ENCODE assay signal across 20 cellular contexts in the genomic region with DNA sequence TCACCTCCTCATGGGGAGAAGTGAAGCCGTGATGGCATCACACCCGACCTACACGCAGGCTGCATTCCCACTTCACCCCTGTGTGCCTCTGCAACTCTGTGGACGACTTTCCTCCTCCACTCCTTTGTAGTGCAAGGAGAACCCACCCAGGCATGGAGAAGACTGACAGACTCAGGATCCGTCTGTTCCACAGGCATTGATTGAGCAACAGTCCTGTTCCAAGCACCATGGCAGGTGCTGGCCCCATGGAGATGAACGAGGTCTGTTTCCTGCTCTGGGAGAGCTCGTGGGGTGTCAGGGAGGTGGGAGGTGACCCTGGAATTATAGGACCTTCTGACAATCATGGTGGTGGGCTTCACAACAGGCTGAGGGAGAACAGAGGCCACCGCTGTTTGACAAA.
A peak's percentile ranks its signal among the peaks of the same experiment; 100 is the strongest.
DNase-seq lines count a peak whose midpoint lies in the region; ATAC-seq and TF ChIP-seq lines count a peak whose summit lies in the region.
"Had no signal": no experiment of that assay in that cellular context is flagged by ENCODE, and none has a peak within 500 bp of the region (broad histone marks: within the 10 kb centered on the region; RNA-seq: fewer than 3 reads in every experiment).

No MANE protein-coding gene starts in this region.

- H2BK5ac ChIP-seq in mesenchymal stem cell (ENCODE audit: low read depth, low read length, poor library complexity, severe bottlenecking), result no peak overlapping the region

- no peak overlapping the region for H2BK120ac ChIP-seq in mesenchymal stem cell (ENCODE audit: low read depth, low read length)

- H3K4me1 ChIP-seq in colonic mucosa, result no peaks in the 10 kb centered on the region
- H3K4me1 ChIP-seq in mesenchymal stem cell (ENCODE audit: control insufficient read depth, insufficient read depth, low read depth, low read length), result no peaks in the 10 kb centered on the region

- 70% methylated on average over 8 of the region's 8 CpGs for WGBS in mesenchymal stem cell

- no peak overlapping the region for H3K18ac ChIP-seq in mesenchymal stem cell (ENCODE audit: low read depth in 1 of 2, low read length in 2 of 2)

- POLR2A ChIA-PET in naive thymus-derived CD8-positive, alpha-beta T cell (lab: Charles Lee), result no interaction called here

- peak overlapping the region; percentile 15 for H4K91ac ChIP-seq in mesenchymal stem cell (ENCODE audit: low read length)

- H3K27me3 ChIP-seq in colonic mucosa (no peaks in the 10 kb centered on the region), mesenchymal stem cell (ENCODE audit: control insufficient read depth in 1 of 2, insufficient read depth in 1 of 2, low read length in 2 of 2) (peaks cover 0 to 80% of the 10 kb centered on the region in 2 experiments)

- H3K14ac ChIP-seq in mesenchymal stem cell (ENCODE audit: low read length in 2 of 2), result no peak overlapping the region

- no peak overlapping the region for H3K4ac ChIP-seq in mesenchymal stem cell (ENCODE audit: low read depth in 1 of 2, low read length in 2 of 2)

- H3K4me2 ChIP-seq in mesenchymal stem cell (ENCODE audit: low read length, poor library complexity, severe bottlenecking), result no peak overlapping the region
- H3K4me2 ChIP-seq: GM23338 had no signal

- H3K36me3 Mint-ChIP-seq in type B pancreatic cell, result no peaks in the 10 kb centered on the region
- no peaks in the 10 kb centered on the region for H3K36me3 Mint-ChIP-seq in activated T-helper 17 cell treated with anti-CD3 and anti-CD28 coated beads, Interleukin-2, amount 50 U/mL, for 72 hours (ENCODE audit: low read depth)
- peaks cover 0 to 16% (median 0%) of the 10 kb centered on the region in 3 donors for H3K36me3 Mint-ChIP-seq in naive thymus-derived CD8-positive, alpha-beta T cell
- H3K36me3 Mint-ChIP-seq: CD4-positive, CD25-positive, alpha-beta regulatory T cell had no signal

- TF ChIP-seq CTCF in colonic mucosa (IDR thresholded peaks at IDR 0.05), result no peak
- no peak for TF ChIP-seq CTCF in coronary artery (IDR thresholded peaks at IDR 0.05)
- TF ChIP-seq CTCF in type B pancreatic cell (conservative IDR thresholded peaks at IDR 0.05), result no peak

- no peak overlapping the region for H3K4me3 Mint-ChIP-seq in type B pancreatic cell
- H3K4me3 Mint-ChIP-seq in activated T-helper 17 cell treated with anti-CD3 and anti-CD28 coated beads, Interleukin-2, amount 50 U/mL, for 72 hours, result no peak overlapping the region
- H3K4me3 Mint-ChIP-seq in naive thymus-derived CD8-positive, alpha-beta T cell, result no peak overlapping the region
- H3K4me3 Mint-ChIP-seq: CD4-positive, CD25-positive, alpha-beta regulatory T cell; GM23338 had no signal

- no peaks in the 10 kb centered on the region for H3K4me1 Mint-ChIP-seq in type B pancreatic cell (ENCODE audit: unreplicated experiment)
- no peaks in the 10 kb centered on the region for H3K4me1 Mint-ChIP-seq in activated T-helper 17 cell treated with anti-CD3 and anti-CD28 coated beads, Interleukin-2, amount 50 U/mL, for 72 hours
- H3K4me1 Mint-ChIP-seq in naive thymus-derived CD8-positive, alpha-beta T cell, result no peaks in the 10 kb centered on the region
- H3K4me1 Mint-ChIP-seq: CD4-positive, CD25-positive, alpha-beta regulatory T cell had no signal

- H3K36me3 ChIP-seq in colonic mucosa (no peaks in the 10 kb centered on the region), mesenchymal stem cell (ENCODE audit: control insufficient read depth in 1 of 2, insufficient read depth in 2 of 2, low read depth in 1 of 2, low read length in 2 of 2) (no peaks in the 10 kb centered on the region)

- H3K27ac Mint-ChIP-seq in type B pancreatic cell, result no peak overlapping the region
- H3K27ac Mint-ChIP-seq in activated T-helper 17 cell treated with anti-CD3 and anti-CD28 coated beads, Interleukin-2, amount 50 U/mL, for 72 hours, result no peak overlapping the region
- no peak overlapping the region for H3K27ac Mint-ChIP-seq in naive thymus-derived CD8-positive, alpha-beta T cell
- H3K27ac Mint-ChIP-seq: CD4-positive, CD25-positive, alpha-beta regulatory T cell; GM23338 had no signal

- no peaks in the 10 kb centered on the region for H3K79me1 ChIP-seq in mesenchymal stem cell (replicated peaks; ENCODE audit: low read length, poor library complexity, severe bottlenecking)

- no peak for ATAC-seq in activated T-helper 17 cell treated with anti-CD3 and anti-CD28 coated beads, Interleukin-2, amount 50 U/mL, for 72 hours (replicated peaks)
- ATAC-seq in naive thymus-derived CD8-positive, alpha-beta T cell, result no peak
- ATAC-seq: GM23338 had no signal

- H3K27ac ChIP-seq in colonic mucosa, result no peak overlapping the region
- H3K27ac ChIP-seq in coronary artery, result no peak overlapping the region
- H3K27ac ChIP-seq in mesenchymal stem cell (ENCODE audit: low read length, poor library complexity, severe bottlenecking), result no peak overlapping the region

- no peak overlapping the region for H2BK15ac ChIP-seq in mesenchymal stem cell (ENCODE audit: low read depth, poor library complexity, severe bottlenecking)

- peaks cover 5% of the 10 kb centered on the region for H3K9me3 Mint-ChIP-seq in type B pancreatic cell
- peaks cover 6% of the 10 kb centered on the region for H3K9me3 Mint-ChIP-seq in activated T-helper 17 cell treated with anti-CD3 and anti-CD28 coated beads, Interleukin-2, amount 50 U/mL, for 72 hours
- H3K9me3 Mint-ChIP-seq in naive thymus-derived CD8-positive, alpha-beta T cell, result peaks cover 0 to 30% (median 2%) of the 10 kb centered on the region in 9 donors
- H3K9me3 Mint-ChIP-seq: GM23338 had no signal

- no peak overlapping the region for H2AFZ ChIP-seq in mesenchymal stem cell (ENCODE audit: low read depth, low read length)
- H2AFZ ChIP-seq: GM23338 had no signal

- no peak overlapping the region for H3K4me3 ChIP-seq in colonic mucosa
- H3K4me3 ChIP-seq in coronary artery, result no peak overlapping the region
- no peak overlapping the region for H3K4me3 ChIP-seq in mesenchymal stem cell (ENCODE audit: insufficient read depth in 1 of 2, low read depth in 1 of 2, low read length in 2 of 2)
- H3K4me3 ChIP-seq: GM23338 had no signal

- H3K27me3 Mint-ChIP-seq in type B pancreatic cell, result peaks cover 21% of the 10 kb centered on the region
- peaks cover 18% of the 10 kb centered on the region for H3K27me3 Mint-ChIP-seq in activated T-helper 17 cell treated with anti-CD3 and anti-CD28 coated beads, Interleukin-2, amount 50 U/mL, for 72 hours
- H3K27me3 Mint-ChIP-seq in naive thymus-derived CD8-positive, alpha-beta T cell, result peaks cover 11 to 48% (median 34%) of the 10 kb centered on the region in 5 donors

- intact Hi-C loops in colonic mucosa (cut with DNase I), result no loop called here

- no peak overlapping the region for H4K8ac ChIP-seq in mesenchymal stem cell (ENCODE audit: low read length)

- DNase-seq in colonic mucosa, result peak; percentile 11
- peak; percentile 46 for DNase-seq in coronary artery (ENCODE audit: low spot score)
- no peak for DNase-seq in mesenchymal stem cell
- peak; percentile 48 for DNase-seq in type B pancreatic cell (ENCODE audit: extremely low spot score, unreplicated experiment)
- no peak for DNase-seq in naive thymus-derived CD8-positive, alpha-beta T cell
- DNase-seq in NCI-H1092 (lab: John Stamatoyannopoulos, UW), result no peak
- DNase-seq: CD4-positive, CD25-positive, alpha-beta regulatory T cell; EL; GF-D8; HCEC 1CT; KG1; NCI-H1092 treated with DMSO at 0.1 percent for 48 hours; NCI-H146; NCI-H2029 treated with DMSO at 0.1 percent for 48 hours; NCI-H226; NCI-H510A treated with DMSO at 0.1 percent for 48 hours; NCI-H748 treated with DMSO at 0.1 percent for 48 hours; NK-92 treated with Interleukin-12 subunit alpha and Interleukin-12 subunit beta, amount 100 ng/mL, for 24 hours had no signal

- H3K9me3 ChIP-seq in colonic mucosa (no peaks in the 10 kb centered on the region), mesenchymal stem cell (ENCODE audit: control insufficient read depth, low read length) (peaks cover 8% of the 10 kb centered on the region)

- H3K23ac ChIP-seq in mesenchymal stem cell (ENCODE audit: low read length in 2 of 2), result no peak overlapping the region

- H3K9ac ChIP-seq in colonic mucosa (ENCODE audit: low read depth in 2 of 2, low read length in 2 of 2) (no peak overlapping the region), mesenchymal stem cell (ENCODE audit: low read length) (no peak overlapping the region)

- no peak overlapping the region for H2AK5ac ChIP-seq in mesenchymal stem cell (ENCODE audit: low read length, severe bottlenecking)

- H2BK12ac ChIP-seq in mesenchymal stem cell (ENCODE audit: low read length in 2 of 2), result no peak overlapping the region

Comparison
In these comparisons a context has a peak if more than half of its experiments do, and no peak if none do; other contexts are left out.
1. DNase-seq: peak in colonic mucosa (single experiment), coronary artery (single experiment) and type B pancreatic cell (single experiment); none in mesenchymal stem cell (single experiment), naive thymus-derived CD8-positive, alpha-beta T cell (0 of 10) and NCI-H1092 (single experiment).